In genomic region chr17:1628856-1629646, GRCh38 we compare ENCODE assay signal across 8 cellular contexts. TPM values are rescaled to one million over a fixed set of nuclear protein-coding genes. Genes with fewer than 3 reads are reported as not detected.
A peak's percentile ranks its signal among the peaks of the same experiment; 100 is the strongest.
DNase-seq lines count a peak whose midpoint lies in the region; ATAC-seq and TF ChIP-seq lines count a peak whose summit lies in the region.

No MANE protein-coding gene starts in this region.

- DNase-seq in GM10248 (ENCODE audit: extremely low spot score) (peak; percentile 96), NCI-H1417 (lab: John Stamatoyannopoulos, UW) (peak; percentile 90 to 96 (median 93)), SW 1271 (lab: John Stamatoyannopoulos, UW) (peak; percentile 80 to 89), cardiac muscle cell (ENCODE audit: low read depth in 1 of 2, low spot score in 1 of 2) (peak; percentile 95 to 96), tibial artery (peak; percentile 96 to 97)
- peak; percentile 91 for DNase-seq in activated naive CD8-positive, alpha-beta T cell treated with anti-CD3 and anti-CD28 coated beads, Interleukin-2, amount 50 U/mL, for 24 hours

- H3K27me3 Mint-ChIP-seq in activated naive CD8-positive, alpha-beta T cell treated with anti-CD3 and anti-CD28 coated beads, Interleukin-2, amount 50 U/mL, for 24 hours: peaks cover 9% of the 10 kb centered on the region

- POLR2A ChIA-PET in GM10248 (lab: Yijun Ruan, JAX): interaction anchor here (1.7 kb wide), 1 partner anchor 55 kb away, joined by 7 read pairs; no protein-coding TSS in a partner anchor

- CTCF ChIA-PET in GM10248 (lab: Yijun Ruan, JAX): interaction anchor here (1.0 to 7.3 kb wide), 23 partner anchors 11 to 362 kb away, joined by 3 to 109 read pairs (median 9); partner anchors contain the start of genes MYO1C, RILP and SCARF1

- peak overlapping the region; percentile 91 for H3K27ac Mint-ChIP-seq in activated naive CD8-positive, alpha-beta T cell treated with anti-CD3 and anti-CD28 coated beads, Interleukin-2, amount 50 U/mL, for 24 hours

- peak overlapping the region; percentile 85 for H3K9ac ChIP-seq in parathyroid adenoma

- TF ChIP-seq CTCF in GM10248 (IDR thresholded peaks at IDR 0.05; ENCODE audit: control extremely low read depth, extremely low read depth, low read depth, missing control alignments) (peak; percentile 19), cardiac muscle cell (IDR thresholded peaks at IDR 0.05; ENCODE audit: low read depth, low read length) (no peak), parathyroid adenoma (IDR thresholded peaks at IDR 0.05) (peak; percentile 36), tibial artery (IDR thresholded peaks at IDR 0.05) (peak; percentile 36 to 49)

- H2AFZ ChIP-seq in parathyroid adenoma: peak overlapping the region; percentile 96

- H3K4me2 ChIP-seq in parathyroid adenoma (ENCODE audit: low read length): peak overlapping the region; percentile 100

- no peaks in the 10 kb centered on the region for H3K9me3 ChIP-seq in cardiac muscle cell (ENCODE audit: low read depth)
- H3K9me3 ChIP-seq in parathyroid adenoma (ENCODE audit: control insufficient read depth, low read length): no peaks in the 10 kb centered on the region
- H3K9me3 ChIP-seq in tibial artery: no peaks in the 10 kb centered on the region

- H3K36me3 ChIP-seq in cardiac muscle cell: no peaks in the 10 kb centered on the region
- H3K36me3 ChIP-seq in parathyroid adenoma (ENCODE audit: control insufficient read depth, insufficient read depth, low read length): no peaks in the 10 kb centered on the region
- no peaks in the 10 kb centered on the region for H3K36me3 ChIP-seq in tibial artery

- intact Hi-C loops in tibial artery (cut with DNase I; ENCODE audit: low total_unique reads): loop anchor here (2.0 kb wide), 1 partner anchor 54 kb away; no protein-coding TSS in a partner anchor

- H3K4me3 Mint-ChIP-seq in activated naive CD8-positive, alpha-beta T cell treated with anti-CD3 and anti-CD28 coated beads, Interleukin-2, amount 50 U/mL, for 24 hours: peak overlapping the region; percentile 85

- H3K4me3 ChIP-seq in cardiac muscle cell (peak overlapping the region; percentile 63), parathyroid adenoma (ENCODE audit: low read depth, low read length) (peak overlapping the region; percentile 96), tibial artery (peak overlapping the region; percentile 64 to 79)

- H3K27ac ChIP-seq in cardiac muscle cell: peak overlapping the region; percentile 22
- H3K27ac ChIP-seq in parathyroid adenoma: peak overlapping the region; percentile 91
- H3K27ac ChIP-seq in tibial artery: peak overlapping the region; percentile 85 to 87

- ATAC-seq in HG02623 (IDR thresholded peaks at IDR 0.05; ENCODE audit: unreplicated experiment): peak; percentile 51
- peak; percentile 79 for ATAC-seq in activated naive CD8-positive, alpha-beta T cell treated with anti-CD3 and anti-CD28 coated beads, Interleukin-2, amount 50 U/mL, for 24 hours

- no peaks in the 10 kb centered on the region for H3K36me3 Mint-ChIP-seq in activated naive CD8-positive, alpha-beta T cell treated with anti-CD3 and anti-CD28 coated beads, Interleukin-2, amount 50 U/mL, for 24 hours (ENCODE audit: low read depth)

- peaks cover 4% of the 10 kb centered on the region for H3K79me2 ChIP-seq in parathyroid adenoma

- H3K4me1 Mint-ChIP-seq in activated naive CD8-positive, alpha-beta T cell treated with anti-CD3 and anti-CD28 coated beads, Interleukin-2, amount 50 U/mL, for 24 hours: peaks cover 29% of the 10 kb centered on the region

- H3K4me1 ChIP-seq in cardiac muscle cell (ENCODE audit: low read depth) (no peaks in the 10 kb centered on the region), parathyroid adenoma (peaks cover 3% of the 10 kb centered on the region), tibial artery (peaks cover 0 to 31% (median 24%) of the 10 kb centered on the region in 4 donors)

- H3K9me3 Mint-ChIP-seq in activated naive CD8-positive, alpha-beta T cell treated with anti-CD3 and anti-CD28 coated beads, Interleukin-2, amount 50 U/mL, for 24 hours: no peaks in the 10 kb centered on the region

- H3K27me3 ChIP-seq in cardiac muscle cell: no peaks in the 10 kb centered on the region
- no peaks in the 10 kb centered on the region for H3K27me3 ChIP-seq in parathyroid adenoma (ENCODE audit: control insufficient read depth, insufficient read depth, low read length)
- H3K27me3 ChIP-seq in tibial artery: no peaks in the 10 kb centered on the region

RNA-seq across cellular contexts. Expression of gene SLC43A2, which starts 0.4 kb away (rescaled TPM):
- 3.0 and 5.3 TPM in 2 replicates for total RNA-seq in cardiac muscle cell
- polyA plus RNA-seq in cardiac muscle cell: 2.5 and 4.7 TPM in 2 replicates

RNA-seq across cellular contexts. Expression of gene SCARF1, which starts 16.5 kb away (rescaled TPM):
- 7.6 and 9.8 TPM in 2 replicates for total RNA-seq in cardiac muscle cell
- polyA plus RNA-seq in cardiac muscle cell: 1.8 and 3.2 TPM in 2 replicates

RNA-seq across cellular contexts. Expression of gene RILP, which starts 20.6 kb away (rescaled TPM):
- total RNA-seq in cardiac muscle cell: 63.0 and 79.4 TPM in 2 replicates
- 31.7 and 38.9 TPM in 2 replicates for polyA plus RNA-seq in cardiac muscle cell

RNA-seq across cellular contexts. Expression of gene PRPF8, which starts 55.6 kb away (rescaled TPM):
- total RNA-seq in cardiac muscle cell: 118 and 137 TPM in 2 replicates
- polyA plus RNA-seq in cardiac muscle cell: 170 and 182 TPM in 2 replicates

Comparison
In these comparisons a context has a peak if more than half of its experiments do, and no peak if none do; other contexts are left out.
1. Peak in every context shown above with its lines: DNase-seq, ATAC-seq, H3K4me3 ChIP-seq and H3K27ac ChIP-seq.
2. H3K27ac ChIP-seq: peak in every context shown above with its lines; median percentile 91 in parathyroid adenoma; 86 in tibial artery; 22 in cardiac muscle cell.